Comparison of ENCODE assay signal across 8 cellular contexts in genomic region chr10:69392481-69393000, GRCh38. TPM values are rescaled to one million over a fixed set of nuclear protein-coding genes. Genes with fewer than 3 reads are reported as not detected.
DNase-seq lines count a peak whose midpoint lies in the region; ATAC-seq and TF ChIP-seq lines count a peak whose summit lies in the region.

No MANE protein-coding gene starts in this region.

- H3K36me3 ChIP-seq in heart right ventricle, result peaks cover 0 to 100% (median 36%) of the 10 kb centered on the region in 9 donors

- H3K36me3 Mint-ChIP-seq in activated naive CD8-positive, alpha-beta T cell treated with anti-CD3 and anti-CD28 coated beads, Interleukin-2, amount 50 U/mL, for 24 hours (ENCODE audit: low read depth), result peaks cover 54% of the 10 kb centered on the region

- H3K4me3 Mint-ChIP-seq in activated naive CD8-positive, alpha-beta T cell treated with anti-CD3 and anti-CD28 coated beads, Interleukin-2, amount 50 U/mL, for 24 hours, result no peak overlapping the region

- no peaks in the 10 kb centered on the region for H3K27me3 ChIP-seq in heart right ventricle

- intact Hi-C loops in heart right ventricle (cut with DNase I), result loop anchor here (1.0 to 5.0 kb wide), 5 partner anchors 70 to 156 kb away; no protein-coding TSS in a partner anchor

- DNase-seq in EL (peak; percentile 85), H4 (ENCODE audit: low spot score) (peak; percentile 85), MV-4-11 (lab: John Stamatoyannopoulos, UW) (peak; percentile 69), SW480 (ENCODE audit: low spot score) (peak; percentile 71), heart right ventricle (peak; percentile 83 to 89), renal cortical epithelial cell (ENCODE audit: low read depth) (peak; percentile 72)
- DNase-seq in activated naive CD8-positive, alpha-beta T cell treated with anti-CD3 and anti-CD28 coated beads, Interleukin-2, amount 50 U/mL, for 24 hours, result peak; percentile 78

- peaks cover 7% of the 10 kb centered on the region for H3K4me1 Mint-ChIP-seq in activated naive CD8-positive, alpha-beta T cell treated with anti-CD3 and anti-CD28 coated beads, Interleukin-2, amount 50 U/mL, for 24 hours

- WGBS in heart right ventricle, 2 donors, result 14 to 15% methylated on average over 7 of the region's 7 CpGs

- no peaks in the 10 kb centered on the region for H3K9me3 Mint-ChIP-seq in activated naive CD8-positive, alpha-beta T cell treated with anti-CD3 and anti-CD28 coated beads, Interleukin-2, amount 50 U/mL, for 24 hours

- no peak overlapping the region for H3K4me3 ChIP-seq in heart right ventricle

- H3K27me3 Mint-ChIP-seq in activated naive CD8-positive, alpha-beta T cell treated with anti-CD3 and anti-CD28 coated beads, Interleukin-2, amount 50 U/mL, for 24 hours, result no peaks in the 10 kb centered on the region

- peak overlapping the region; percentile 54 for H3K27ac Mint-ChIP-seq in activated naive CD8-positive, alpha-beta T cell treated with anti-CD3 and anti-CD28 coated beads, Interleukin-2, amount 50 U/mL, for 24 hours

- TF ChIP-seq CTCF in heart right ventricle (IDR thresholded peaks at IDR 0.05), result peak; percentile 92 to 98 (median 96)

- H3K27ac ChIP-seq in heart right ventricle, result peak overlapping the region in 3 of 10 donors; percentile 11 to 57 (median 38)

- no peaks in the 10 kb centered on the region for H3K9me3 ChIP-seq in heart right ventricle

- ATAC-seq in activated naive CD8-positive, alpha-beta T cell treated with anti-CD3 and anti-CD28 coated beads, Interleukin-2, amount 50 U/mL, for 24 hours, result peak; percentile 92
- peak; percentile 88 to 94 (median 90) for ATAC-seq in heart right ventricle
- no peak for ATAC-seq in HG03469 (IDR thresholded peaks at IDR 0.05; ENCODE audit: unreplicated experiment)

- peaks cover 8 to 45% (median 28%) of the 10 kb centered on the region in 9 donors for H3K4me1 ChIP-seq in heart right ventricle

RNA-seq across cellular contexts. Expression of gene TACR2, which starts 24.2 kb away (rescaled TPM):
- total RNA-seq in H4 (2014; rRNA removed; shearing (Covaris generic)), result not detected in 2 replicates
- total RNA-seq in heart right ventricle, result under 1 TPM in 8 of 10 donors, not detected in 2; 0.15 to 0.93 (median 0.25) TPM
- polyA plus RNA-seq in heart right ventricle, result under 1 TPM in 1 of 2 donors, not detected in 1; 0.13 TPM
- total RNA-seq in renal cortical epithelial cell, result 0.05 TPM in 1 of 2 replicates, not detected in the other

RNA-seq across cellular contexts. Expression of gene TSPAN15, which starts 58.7 kb away (rescaled TPM):
- not detected in 2 replicates for total RNA-seq in H4 (2014; rRNA removed; shearing (Covaris generic))
- 10 to 100 TPM in 5 of 10 donors, 1 to 10 TPM in 5; 5.0 to 16.5 (median 9.4) TPM for total RNA-seq in heart right ventricle
- polyA plus RNA-seq in heart right ventricle, result 10 to 100 TPM; 15.4 to 18.2 TPM
- 56.6 and 63.0 TPM in 2 replicates for total RNA-seq in renal cortical epithelial cell
